In genomic region chr2:46193356-46193755, GRCh38 we compare ENCODE assay signal across 22 cellular contexts.
"Had no signal": no experiment of that assay in that cellular context is flagged by ENCODE, and none has a peak within 500 bp of the region (broad histone marks: within the 10 kb centered on the region; RNA-seq: fewer than 3 reads in every experiment).

No MANE protein-coding gene starts in this region.

- H3K27ac Mint-ChIP-seq: activated T-cell treated with anti-CD3 and anti-CD28 coated beads, Interleukin-2, amount 50 U/mL, for 72 hours; brain; progenitor cell of endocrine pancreas; T-cell; T-helper 2 cell treated with Interferon-gamma antibody and Interleukin-4, amounts not matched to agents 5 μg/mL and 100 μg/mL, for 36 hours had no signal

- H3K9me3 Mint-ChIP-seq: activated T-cell treated with anti-CD3 and anti-CD28 coated beads, Interleukin-2, amount 50 U/mL, for 72 hours; naive B cell; neural crest cell; T-cell; T-helper 2 cell treated with Interferon-gamma antibody and Interleukin-4, amounts not matched to agents 5 μg/mL and 100 μg/mL, for 36 hours had no signal

- H3K27me3 ChIP-seq: foreskin keratinocyte had no signal

- H3K36me3 Mint-ChIP-seq: brain, T-cell had no signal

- ATAC-seq: activated T-cell treated with anti-CD3 and anti-CD28 coated beads, Interleukin-2, amount 50 U/mL, for 72 hours; foreskin keratinocyte; left lobe of liver; lower lobe of right lung; T-cell had no signal

- H3K36me3 ChIP-seq: lower lobe of right lung, thoracic aorta had no signal

- H3K4me1 Mint-ChIP-seq: brain, naive B cell, neural crest cell had no signal

- H3K27ac ChIP-seq: foreskin keratinocyte, lower lobe of right lung, thoracic aorta had no signal

- H3K9me3 ChIP-seq: lower lobe of right lung, thoracic aorta had no signal

- H3K27me3 Mint-ChIP-seq: brain, naive B cell, T-cell had no signal

- H3K4me3 ChIP-seq: lower lobe of right lung, thoracic aorta had no signal

- H3K4me3 Mint-ChIP-seq: activated T-cell treated with anti-CD3 and anti-CD28 coated beads, Interleukin-2, amount 50 U/mL, for 72 hours; brain; neural crest cell; T-cell; T-helper 2 cell treated with Interferon-gamma antibody and Interleukin-4, amounts not matched to agents 5 μg/mL and 100 μg/mL, for 36 hours had no signal

- DNase-seq: activated CD4-positive, alpha-beta T cell treated with anti-CD3 and anti-CD28 coated beads for 1 hour; activated CD4-positive, alpha-beta T cell treated with anti-CD3 and anti-CD28 coated beads, Interleukin-2, amount 50 U/mL, for 4 hours; activated effector memory CD4-positive, alpha-beta T cell treated with Interleukin-2 at 50 U/mL for 16 hours; activated naive CD4-positive, alpha-beta T cell treated with anti-CD3 and anti-CD28 coated beads, Interleukin-2, amount 50 U/mL, for 16 hours; activated T-cell treated with anti-CD3 and anti-CD28 coated beads, Interleukin-2, amount 50 U/mL, for 72 hours; aorta; caudate nucleus; dermis blood vessel endothelial cell; effector memory CD4-positive, alpha-beta T cell; foreskin keratinocyte; lower lobe of right lung; naive B cell; retina; stimulated activated CD4-positive, alpha-beta T cell treated with anti-CD3 and anti-CD28 coated beads, Interleukin-4, amount 100 ng/mL, for 24 hours; stimulated activated naive CD4-positive, alpha-beta T cell treated with Interleukin-2 at 50 U/mL for 16 hours; T-cell had no signal
